In the genomic region with DNA sequence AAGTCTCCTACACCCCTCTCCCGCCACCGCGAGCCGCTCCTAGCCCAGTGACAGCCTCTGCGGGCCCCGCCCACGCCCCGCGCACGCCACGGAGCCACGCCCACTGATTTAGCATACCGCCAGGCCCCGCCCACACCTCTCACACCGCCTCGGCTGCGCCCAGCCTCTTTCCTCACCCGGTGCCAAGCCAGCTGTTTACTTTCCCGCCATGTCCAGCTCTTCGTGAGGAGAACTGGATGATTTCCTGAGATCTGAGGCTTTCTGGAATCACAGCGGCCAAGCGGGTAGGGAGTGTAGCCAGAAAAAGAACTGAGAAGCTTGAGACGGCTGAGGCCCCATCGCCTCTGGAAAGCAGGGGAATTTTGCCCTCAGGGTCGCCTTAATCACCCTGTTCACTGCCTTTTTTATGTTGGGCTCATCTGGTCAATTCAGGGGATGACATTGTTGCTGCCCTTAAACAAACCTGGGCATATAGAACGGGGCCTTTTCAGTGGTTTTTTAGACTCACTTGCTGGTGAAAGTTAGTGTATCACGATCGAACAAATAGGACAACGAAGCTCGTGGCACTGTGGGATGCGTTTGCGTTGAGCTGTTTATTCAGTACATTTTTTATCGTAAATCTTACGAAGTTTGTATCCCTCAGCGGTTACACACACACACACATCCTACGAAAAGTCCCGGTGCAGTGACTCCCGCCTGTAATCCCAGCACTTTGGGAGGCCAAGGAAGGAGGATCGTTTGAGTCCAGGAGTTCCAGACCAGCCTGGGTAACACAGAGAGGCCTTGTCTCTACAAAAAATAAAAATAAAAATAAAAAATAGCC, we compare ENCODE assay signal across 8 cellular contexts. TPM values are rescaled to one million over a fixed set of nuclear protein-coding genes. Genes with fewer than 3 reads are reported as not detected.
DNase-seq lines count a peak whose midpoint lies in the region; ATAC-seq and TF ChIP-seq lines count a peak whose summit lies in the region.

A gene with protein sequence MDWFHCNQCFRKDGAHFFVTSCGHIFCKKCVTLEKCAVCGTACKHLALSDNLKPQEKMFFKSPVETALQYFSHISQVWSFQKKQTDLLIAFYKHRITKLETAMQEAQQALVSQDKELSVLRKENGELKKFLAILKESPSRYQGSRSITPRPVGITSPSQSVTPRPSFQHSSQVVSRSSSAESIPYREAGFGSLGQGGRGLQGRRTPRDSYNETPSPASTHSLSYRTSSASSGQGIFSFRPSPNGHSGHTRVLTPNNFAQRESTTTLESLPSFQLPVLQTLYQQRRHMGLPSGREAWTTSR (plus strand): TSS at position 165 of the 823 bp plus-strand sequence. CDS start 2,410 bp downstream, outside the sequence.

- H3K36me3 ChIP-seq in A673 (ENCODE audit: insufficient read depth, low read length, poor library complexity, severe bottlenecking) (no peaks in the 10 kb centered on the region), cardiac muscle cell (no peaks in the 10 kb centered on the region), suprapubic skin (no peaks in the 10 kb centered on the region)

- H3K4me1 Mint-ChIP-seq in activated naive CD8-positive, alpha-beta T cell treated with anti-CD3 and anti-CD28 coated beads, Interleukin-2, amount 10 ng/mL, durations not matched to agents 7 days and 5 days, result peaks cover 7% of the 10 kb centered on the region
- H3K4me1 Mint-ChIP-seq in osteocyte (ENCODE audit: unreplicated experiment), result peaks cover 8% of the 10 kb centered on the region

- WGBS in suprapubic skin, result 29% methylated on average over 38 of the region's 39 CpGs

- ATAC-seq in GM19351 (IDR thresholded peaks at IDR 0.05; ENCODE audit: unreplicated experiment), result peak; percentile 69
- ATAC-seq in activated naive CD8-positive, alpha-beta T cell treated with anti-CD3 and anti-CD28 coated beads, Interleukin-2, amount 10 ng/mL, durations not matched to agents 7 days and 5 days (ENCODE audit: low read depth), result peak; percentile 95

- peaks cover 25% of the 10 kb centered on the region for H3K27me3 Mint-ChIP-seq in activated naive CD8-positive, alpha-beta T cell treated with anti-CD3 and anti-CD28 coated beads, Interleukin-2, amount 10 ng/mL, durations not matched to agents 7 days and 5 days
- peaks cover 28% of the 10 kb centered on the region for H3K27me3 Mint-ChIP-seq in osteocyte (ENCODE audit: unreplicated experiment)

- TF ChIP-seq EP300 in suprapubic skin (IDR thresholded peaks at IDR 0.05), result no peak

- intact Hi-C loops in A673 (cut with micrococcal nuclease; ENCODE audit: unreplicated experiment), result no loop called here

- H3K27ac Mint-ChIP-seq in activated naive CD8-positive, alpha-beta T cell treated with anti-CD3 and anti-CD28 coated beads, Interleukin-2, amount 10 ng/mL, durations not matched to agents 7 days and 5 days, result no peak within 1 kb of the TSS
- H3K27ac Mint-ChIP-seq in osteocyte (ENCODE audit: unreplicated experiment), result no peak within 1 kb of the TSS

- POLR2A ChIA-PET in A673 (lab: Charles Lee; ENCODE audit: low non-redundant PET), result interaction anchor here (0.6 to 1.1 kb wide), 2 partner anchors 143 to 654 kb away, joined by 3 to 4 read pairs; a partner anchor contains a TSS
- POLR2A ChIA-PET in activated naive CD8-positive, alpha-beta T cell treated with anti-CD3 and anti-CD28 coated beads, Interleukin-2, amount 10 ng/mL, durations not matched to agents 7 days and 5 days (lab: Charles Lee), result interaction anchor here (0.5 kb wide), 1 partner anchor 65 kb away, joined by 3 read pairs; no protein-coding TSS in a partner anchor

- peak within 1 kb of the TSS; percentile 66 for H3K4me3 Mint-ChIP-seq in activated naive CD8-positive, alpha-beta T cell treated with anti-CD3 and anti-CD28 coated beads, Interleukin-2, amount 10 ng/mL, durations not matched to agents 7 days and 5 days
- H3K4me3 Mint-ChIP-seq in osteocyte (ENCODE audit: unreplicated experiment), result peak within 1 kb of the TSS; percentile 62

- H3K4me1 ChIP-seq in A673 (ENCODE audit: insufficient read depth, low read length, poor library complexity, severe bottlenecking) (peaks cover 5% of the 10 kb centered on the region), cardiac muscle cell (ENCODE audit: low read depth) (no peaks in the 10 kb centered on the region), suprapubic skin (peaks cover 10% of the 10 kb centered on the region)

- H3K27me3 ChIP-seq in A673 (replicated peaks; ENCODE audit: insufficient read depth, low read depth, low read length, poor library complexity) (no peaks in the 10 kb centered on the region), cardiac muscle cell (no peaks in the 10 kb centered on the region), suprapubic skin (no peaks in the 10 kb centered on the region)

- no peaks in the 10 kb centered on the region for H3K36me3 Mint-ChIP-seq in activated naive CD8-positive, alpha-beta T cell treated with anti-CD3 and anti-CD28 coated beads, Interleukin-2, amount 10 ng/mL, durations not matched to agents 7 days and 5 days
- H3K36me3 Mint-ChIP-seq in osteocyte (ENCODE audit: unreplicated experiment), result no peaks in the 10 kb centered on the region

- no peaks in the 10 kb centered on the region for H3K9me3 Mint-ChIP-seq in activated naive CD8-positive, alpha-beta T cell treated with anti-CD3 and anti-CD28 coated beads, Interleukin-2, amount 10 ng/mL, durations not matched to agents 7 days and 5 days
- no peaks in the 10 kb centered on the region for H3K9me3 Mint-ChIP-seq in osteocyte (ENCODE audit: unreplicated experiment)

- TF ChIP-seq POLR2A in suprapubic skin (IDR thresholded peaks at IDR 0.05), result no peak

- H3K9me3 ChIP-seq in A673 (ENCODE audit: low read depth, low read length, poor library complexity, severe bottlenecking) (no peaks in the 10 kb centered on the region), cardiac muscle cell (ENCODE audit: low read depth) (no peaks in the 10 kb centered on the region), suprapubic skin (no peaks in the 10 kb centered on the region)

- peak; percentile 93 for DNase-seq in A673 (ENCODE audit: low spot score)
- DNase-seq in NCI-H1048 (lab: John Stamatoyannopoulos, UW), result peak; percentile 83
- DNase-seq in SW480 (ENCODE audit: low spot score), result peak; percentile 88
- peak; percentile 86 for DNase-seq in activated naive CD8-positive, alpha-beta T cell treated with anti-CD3 and anti-CD28 coated beads, Interleukin-2, amount 10 ng/mL, durations not matched to agents 7 days and 5 days
- DNase-seq in cardiac muscle cell (ENCODE audit: low read depth in 1 of 2, low spot score in 1 of 2), result peak; percentile 92
- DNase-seq in osteocyte (ENCODE audit: extremely low spot score, unreplicated experiment), result peak; percentile 89
- DNase-seq in suprapubic skin (ENCODE audit: low spot score in 2 of 2), result peak; percentile 92 to 93

- TF ChIP-seq CTCF in A673 (conservative IDR thresholded peaks at IDR 0.05; ENCODE audit: low read depth, low read length) (no peak), cardiac muscle cell (IDR thresholded peaks at IDR 0.05; ENCODE audit: low read depth, low read length) (no peak), osteocyte (IDR thresholded peaks at IDR 0.05) (no peak), suprapubic skin (IDR thresholded peaks at IDR 0.05) (no peak)

- CTCF ChIA-PET in A673 (lab: Charles Lee), result no interaction called here

- peak within 1 kb of the TSS; percentile 20 for H3K4me3 ChIP-seq in A673 (ENCODE audit: low read depth, low read length, poor library complexity, severe bottlenecking)
- peak within 1 kb of the TSS; percentile 8 for H3K4me3 ChIP-seq in cardiac muscle cell
- H3K4me3 ChIP-seq in suprapubic skin, result peak within 1 kb of the TSS; percentile 39

- H3K27ac ChIP-seq in A673 (ENCODE audit: low read depth, low read length, poor library complexity, severe bottlenecking) (no peak within 1 kb of the TSS), cardiac muscle cell (no peak within 1 kb of the TSS), suprapubic skin (no peak within 1 kb of the TSS)

- BruUV-seq in A673 (replicated peaks; lab: Mats Ljungman, UMichigan), result no TSS peak

RNA-seq across cellular contexts. Expression of the gene that starts here (rescaled TPM):
- total RNA-seq in A673 (2021) (not detected in 2 replicates), cardiac muscle cell (not detected in 2 replicates), osteocyte (not detected in 2 replicates), suprapubic skin (not detected)
- not detected for total RNA-seq in activated naive CD8-positive, alpha-beta T cell treated with anti-CD3 and anti-CD28 coated beads, Interleukin-2, amount 10 ng/mL, durations not matched to agents 7 days and 5 days
- polyA plus RNA-seq in cardiac muscle cell, result 0.72 TPM in 1 of 2 replicates, not detected in the other

Comparison
In these comparisons a context has a peak if more than half of its experiments do, and no peak if none do; other contexts are left out.
1. Peak in DNase-seq and H3K4me3 ChIP-seq in A673; RNA of the gene not detected or under 1 TPM.
2. Peak in DNase-seq and ATAC-seq in activated naive CD8-positive, alpha-beta T cell treated with anti-CD3 and anti-CD28 coated beads, Interleukin-2, amount 10 ng/mL, durations not matched to agents 7 days and 5 days; RNA of the gene not detected or under 1 TPM.
3. Peak in DNase-seq and H3K4me3 ChIP-seq in cardiac muscle cell; RNA of the gene not detected or under 1 TPM.
4. Peak in DNase-seq in osteocyte; RNA of the gene not detected or under 1 TPM.
5. Peak in DNase-seq and H3K4me3 ChIP-seq in suprapubic skin; RNA of the gene not detected or under 1 TPM.